13 cellular contexts compared by ENCODE assay signal in the genomic region with DNA sequence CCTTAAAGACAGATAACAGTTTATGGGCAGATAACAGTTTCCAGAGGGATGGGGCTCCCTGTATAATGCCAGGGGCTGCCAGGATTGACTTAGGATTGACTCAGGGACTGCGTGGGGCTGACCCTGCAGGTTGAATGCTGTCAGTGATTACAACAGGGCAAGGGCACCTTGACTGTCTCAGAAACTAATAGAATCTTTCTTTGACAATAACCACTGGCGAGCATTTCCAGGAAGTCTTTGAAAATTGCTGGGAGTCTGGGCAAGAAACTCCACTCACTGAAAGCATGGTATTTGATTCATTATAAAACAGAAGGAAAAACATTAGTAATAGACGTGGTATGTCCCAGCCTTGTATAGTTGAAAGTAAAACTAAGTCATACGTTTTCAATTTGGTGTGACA.
DNase-seq lines count a peak whose midpoint lies in the region; ATAC-seq and TF ChIP-seq lines count a peak whose summit lies in the region.
"Had no signal": no experiment of that assay in that cellular context is flagged by ENCODE, and none has a peak within 500 bp of the region (broad histone marks: within the 10 kb centered on the region; RNA-seq: fewer than 3 reads in every experiment).

No MANE protein-coding gene starts in this region.

- no peaks in the 10 kb centered on the region for H3K9me3 ChIP-seq in RWPE2 (ENCODE audit: severe bottlenecking)
- H3K9me3 ChIP-seq in osteoblast (ENCODE audit: low read depth, low read length): no peaks in the 10 kb centered on the region

- no peak overlapping the region for H2AFZ ChIP-seq in osteoblast (ENCODE audit: low read length)

- DNase-seq in ELR (ENCODE audit: low read depth) (peak; percentile 46), RWPE2 (ENCODE audit: low spot score) (no peak), epithelial cell of prostate (ENCODE audit: low read depth, low spot score) (no peak), osteoblast (ENCODE audit: insufficient read length, low spot score, missing footprints) (peak; percentile 58), NCI-H2171 (lab: John Stamatoyannopoulos, UW) (no peak), NCI-H446 treated with DMSO at 0.1 percent for 48 hours (lab: John Stamatoyannopoulos, UW) (no peak), D341Med (ENCODE audit: low spot score) (no peak)
- DNase-seq: CD8-positive, alpha-beta memory T cell; Kasumi-1; NCI-H2171 treated with DMSO at 0.1 percent for 48 hours; PC-3; stimulated activated naive CD4-positive, alpha-beta T cell had no signal

- no peaks in the 10 kb centered on the region for H3K79me2 ChIP-seq in osteoblast (ENCODE audit: insufficient read depth, low read length)

- TF ChIP-seq CTCF in RWPE2 (IDR thresholded peaks at IDR 0.05; ENCODE audit: poor library complexity, severe bottlenecking) (no peak), osteoblast (IDR thresholded peaks at IDR 0.05; ENCODE audit: extremely low read depth, low read depth, low read length) (no peak)

- H3K4me1 ChIP-seq in RWPE2 (ENCODE audit: insufficient read depth, poor library complexity, severe bottlenecking) (peaks cover 6% of the 10 kb centered on the region), osteoblast (ENCODE audit: insufficient read depth, low read length) (peaks cover 29% of the 10 kb centered on the region)

- no peaks in the 10 kb centered on the region for H4K20me1 ChIP-seq in osteoblast (ENCODE audit: insufficient read depth, low read length)

- ATAC-seq in RWPE2 (ENCODE audit: low read depth) (peak; percentile 78), GM18502 (IDR thresholded peaks at IDR 0.05; ENCODE audit: poor library complexity, unreplicated experiment) (no peak)
- ATAC-seq: PC-3 had no signal

- H3K27ac ChIP-seq in RWPE2 (ENCODE audit: poor library complexity, severe bottlenecking) (no peak overlapping the region), epithelial cell of prostate (peak overlapping the region; percentile 4), osteoblast (ENCODE audit: low read depth, low read length) (peak overlapping the region; percentile 40)

- H3K36me3 ChIP-seq in RWPE2 (ENCODE audit: low read depth) (no peaks in the 10 kb centered on the region), osteoblast (ENCODE audit: insufficient read depth, low read length) (no peaks in the 10 kb centered on the region)

- H3K4me3 ChIP-seq in RWPE2 (ENCODE audit: severe bottlenecking) (no peak overlapping the region), osteoblast (ENCODE audit: insufficient read depth, low read length) (no peak overlapping the region)

- H3K27me3 ChIP-seq in RWPE2 (ENCODE audit: insufficient read depth, poor library complexity, severe bottlenecking): no peaks in the 10 kb centered on the region
- no peaks in the 10 kb centered on the region for H3K27me3 ChIP-seq in osteoblast (ENCODE audit: insufficient read depth, low read length)

- peak overlapping the region; percentile 65 for H3K4me2 ChIP-seq in osteoblast (ENCODE audit: insufficient read depth, low read length)

Comparison
In these comparisons a context has a peak if more than half of its experiments do, and no peak if none do; other contexts are left out.
1. DNase-seq: peak in ELR (single experiment) and osteoblast (single experiment); none in RWPE2 (single experiment), epithelial cell of prostate (single experiment), NCI-H2171 (single experiment), NCI-H446 treated with DMSO at 0.1 percent for 48 hours (single experiment) and D341Med (single experiment).